In the genomic region with DNA sequence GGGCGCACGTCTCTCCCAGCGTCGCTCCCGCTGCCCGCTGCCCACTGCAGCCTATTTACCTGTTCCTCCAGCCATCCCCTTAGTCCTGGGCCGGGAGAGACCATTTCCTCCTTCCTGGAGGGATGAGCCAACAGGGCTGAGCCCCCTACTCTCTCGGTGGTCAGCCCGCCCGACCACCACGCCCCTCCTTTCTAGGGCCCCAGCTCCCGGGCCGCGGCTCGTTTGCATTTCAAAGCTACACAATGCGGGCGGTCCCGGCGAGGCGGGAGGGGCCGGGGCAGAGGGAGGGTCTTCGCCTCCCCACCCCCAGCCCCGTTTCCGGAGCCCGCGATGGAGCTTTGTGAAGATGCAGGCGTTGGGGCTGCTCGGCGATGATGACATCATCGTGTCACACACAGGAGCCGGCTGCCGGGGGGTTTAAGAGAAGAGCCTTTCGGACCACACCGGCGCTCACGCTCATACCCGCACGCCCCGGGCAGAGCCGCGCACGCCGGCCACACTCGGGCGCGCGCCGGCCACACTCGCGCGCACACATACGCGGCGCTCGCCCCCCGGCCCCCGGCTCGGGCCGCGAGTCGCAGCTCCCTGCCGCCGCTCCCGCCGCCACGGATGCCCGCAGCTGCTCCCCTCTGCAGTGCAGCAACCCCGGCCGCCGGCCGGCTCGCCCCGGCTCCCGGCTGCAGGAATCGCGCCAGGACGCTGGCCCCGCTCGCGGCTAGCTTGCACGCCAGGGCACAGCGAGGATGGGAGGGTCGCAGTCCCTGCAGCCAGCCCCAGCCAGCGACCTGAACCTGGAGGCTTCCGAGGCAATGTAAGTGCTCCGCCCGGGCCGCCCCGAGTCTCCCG, we compare ENCODE assay signal across 7 cellular contexts.
A peak's percentile ranks its signal among the peaks of the same experiment; 100 is the strongest.
DNase-seq lines count a peak whose midpoint lies in the region; TF ChIP-seq lines count a peak whose summit lies in the region.

No MANE protein-coding gene starts in this region.

- H3K36me3 ChIP-seq in iPS-18a (ENCODE audit: control insufficient read depth, low read depth, low read length): peaks cover 6% of the 10 kb centered on the region
- H3K36me3 ChIP-seq in stomach smooth muscle (ENCODE audit: control insufficient read depth in 2 of 2, insufficient read depth in 2 of 2, low read length in 2 of 2): peaks cover 0 to 4% of the 10 kb centered on the region in 2 donors

- no peak for TF ChIP-seq CTCF in WI38 (IDR thresholded peaks at IDR 0.05; ENCODE audit: low read depth, low read length)

- DNase-seq in HuH-7 (ENCODE audit: low spot score) (peak; percentile 51), T-helper 9 cell (no peak), NCI-H1048 (lab: John Stamatoyannopoulos, UW) (no peak), NCI-H146 treated with DMSO at 0.1 percent for 48 hours (lab: John Stamatoyannopoulos, UW; ENCODE audit: unreplicated experiment) (no peak)

- H3K27ac ChIP-seq in iPS-18a (ENCODE audit: low read length): no peak overlapping the region
- H3K27ac ChIP-seq in stomach smooth muscle (ENCODE audit: low read length): peak overlapping the region; percentile 11

- no peaks in the 10 kb centered on the region for H3K27me3 ChIP-seq in iPS-18a (ENCODE audit: control insufficient read depth, insufficient read depth, low read length)
- H3K27me3 ChIP-seq in stomach smooth muscle (ENCODE audit: control insufficient read depth in 1 of 2, insufficient read depth in 2 of 2, low read length in 2 of 2): no peaks in the 10 kb centered on the region

- H3K4me3 ChIP-seq in WI38 (ENCODE audit: low read depth, low read length) (peak overlapping the region; percentile 55), iPS-18a (ENCODE audit: low read length) (peak overlapping the region; percentile 78), stomach smooth muscle (ENCODE audit: low read length in 2 of 2) (peak overlapping the region; percentile 61 to 67)

- H3K9me3 ChIP-seq in iPS-18a (ENCODE audit: control insufficient read depth, low read depth, low read length) (no peaks in the 10 kb centered on the region), stomach smooth muscle (ENCODE audit: control insufficient read depth in 2 of 2, low read length in 2 of 2) (no peaks in the 10 kb centered on the region)

- H3K4me1 ChIP-seq in iPS-18a (ENCODE audit: control insufficient read depth, low read depth, low read length): peaks cover 47% of the 10 kb centered on the region
- H3K4me1 ChIP-seq in stomach smooth muscle (ENCODE audit: control insufficient read depth, insufficient read depth, low read length): peaks cover 66% of the 10 kb centered on the region

- H3K9ac ChIP-seq in iPS-18a (ENCODE audit: low read length) (peak overlapping the region; percentile 89), stomach smooth muscle (ENCODE audit: low read length in 2 of 2) (peak overlapping the region; percentile 20 to 21)
